ENCODE assay signal across 17 cellular contexts in genomic region chr3:16207031-16207430, GRCh38. TPM values are rescaled to one million over a fixed set of nuclear protein-coding genes. Genes with fewer than 3 reads are reported as not detected.
DNase-seq lines count a peak whose midpoint lies in the region; ATAC-seq and TF ChIP-seq lines count a peak whose summit lies in the region.
"Had no signal": no experiment of that assay in that cellular context is flagged by ENCODE, and none has a peak within 500 bp of the region (broad histone marks: within the 10 kb centered on the region; RNA-seq: fewer than 3 reads in every experiment).

No MANE protein-coding gene starts in this region.

- H3K27ac ChIP-seq in SJSA1: peak overlapping the region; percentile 97
- H3K27ac ChIP-seq in CD8-positive, alpha-beta T cell (ENCODE audit: low read depth, low read length): no peak overlapping the region
- H3K27ac ChIP-seq: A549, C4-2B, GM23248, HL-60 had no signal

- TF ChIP-seq CTCF in HFFc6 (IDR thresholded peaks at IDR 0.05): no peak
- TF ChIP-seq CTCF in fibroblast of the aortic adventitia (IDR thresholded peaks at IDR 0.05; ENCODE audit: insufficient read depth, low read length): no peak
- no peak for TF ChIP-seq CTCF in CD8-positive, alpha-beta T cell (IDR thresholded peaks at IDR 0.05)

- intact Hi-C loops in CD8-positive, alpha-beta T cell (cut with DNase I, micrococcal nuclease): no loop called here

- DNase-seq in HFFc6 (no peak), SJSA1 (ENCODE audit: low read depth in 1 of 2, low spot score in 2 of 2) (peak; percentile 63 to 90), fibroblast of the aortic adventitia (ENCODE audit: low read depth) (peak; percentile 66), 8988T (no peak), NOMO-1 (lab: John Stamatoyannopoulos, UW; ENCODE audit: unreplicated experiment in 2 of 2) (no peak)
- no peak for DNase-seq in CD8-positive, alpha-beta T cell
- DNase-seq: AML-193; CD4-positive, alpha-beta T cell; DMS153; DMS79; GF-D8; GM23248; HCEC 1CT had no signal

- CTCF ChIA-PET in CD8-positive, alpha-beta T cell (lab: Charles Lee): no interaction called here

- H3K36me3 ChIP-seq in SJSA1: no peaks in the 10 kb centered on the region
- H3K36me3 ChIP-seq in CD8-positive, alpha-beta T cell (ENCODE audit: insufficient read depth, low read length): no peaks in the 10 kb centered on the region

- POLR2A ChIA-PET in CD8-positive, alpha-beta T cell (lab: Charles Lee): no interaction called here

- H3K27me3 ChIP-seq in SJSA1 (replicated peaks): no peaks in the 10 kb centered on the region
- no peaks in the 10 kb centered on the region for H3K27me3 ChIP-seq in CD8-positive, alpha-beta T cell (ENCODE audit: insufficient read depth, low read length)

- H3K9me3 ChIP-seq in SJSA1 (replicated peaks): no peaks in the 10 kb centered on the region
- H3K9me3 ChIP-seq in CD8-positive, alpha-beta T cell (ENCODE audit: low read length): no peaks in the 10 kb centered on the region
- H3K9me3 ChIP-seq: A549 had no signal

- peaks cover 66% of the 10 kb centered on the region for H3K4me1 Mint-ChIP-seq in HFFc6 (ENCODE audit: low read depth)
- no peaks in the 10 kb centered on the region for H3K4me1 Mint-ChIP-seq in CD8-positive, alpha-beta T cell (ENCODE audit: low read depth)

- H3K27ac Mint-ChIP-seq in HFFc6: no peak overlapping the region; the same call in 1 of the 2 replicates
- H3K27ac Mint-ChIP-seq in CD8-positive, alpha-beta T cell: no peak overlapping the region
- H3K27ac Mint-ChIP-seq: CD4-positive, alpha-beta T cell had no signal

- peaks cover under 1% of the 10 kb centered on the region; the same call in 1 of the 2 replicates for H3K36me3 Mint-ChIP-seq in HFFc6 (ENCODE audit: low read depth)
- no peaks in the 10 kb centered on the region for H3K36me3 Mint-ChIP-seq in CD8-positive, alpha-beta T cell

- H3K9me3 Mint-ChIP-seq in HFFc6: no peaks in the 10 kb centered on the region
- H3K9me3 Mint-ChIP-seq in CD8-positive, alpha-beta T cell: no peaks in the 10 kb centered on the region
- H3K9me3 Mint-ChIP-seq: CD4-positive, alpha-beta T cell had no signal

- peaks cover 69% of the 10 kb centered on the region for H3K4me1 ChIP-seq in SJSA1 (replicated peaks)
- no peaks in the 10 kb centered on the region for H3K4me1 ChIP-seq in CD8-positive, alpha-beta T cell (ENCODE audit: insufficient read depth, low read length)
- H3K4me1 ChIP-seq: A549 had no signal

- H3K4me3 Mint-ChIP-seq in HFFc6: peak overlapping the region; percentile 24; the same call in 1 of the 2 replicates
- H3K4me3 Mint-ChIP-seq in CD8-positive, alpha-beta T cell: no peak overlapping the region
- H3K4me3 Mint-ChIP-seq: CD4-positive, alpha-beta T cell had no signal

- ATAC-seq in CD8-positive, alpha-beta T cell: no peak
- ATAC-seq: A549, K562 had no signal

- peaks cover 3% of the 10 kb centered on the region; the same call in 1 of the 2 replicates for H3K27me3 Mint-ChIP-seq in HFFc6 (ENCODE audit: insufficient read depth)
- H3K27me3 Mint-ChIP-seq in CD8-positive, alpha-beta T cell (ENCODE audit: low read depth): peaks cover 11% of the 10 kb centered on the region

- H3K4me3 ChIP-seq in SJSA1 (no peak overlapping the region), fibroblast of the aortic adventitia (ENCODE audit: low read depth, low read length) (no peak overlapping the region)
- no peak overlapping the region for H3K4me3 ChIP-seq in CD8-positive, alpha-beta T cell (ENCODE audit: low read depth, low read length)
- H3K4me3 ChIP-seq: A549, GM23248, K562 had no signal

RNA-seq across cellular contexts. Expression of gene GALNT15, which starts 32.6 kb away (rescaled TPM):
- 1 to 10 TPM; 5.5 to 7.2 (median 6.4) TPM for total RNA-seq in HFFc6 (2021; fragmentation: NEBNext Ultra II Directional; extraction: Animal tissue kit (Norgen Biotek cat#: 25700))
- 1.3 and 2.1 TPM in 2 replicates for total RNA-seq in SJSA1 (2014; rRNA removed; shearing (Covaris generic))
- total RNA-seq in fibroblast of the aortic adventitia (ENCODE audit: low replicate concordance): 10.9 and 22.0 TPM in 2 replicates
- not detected for total RNA-seq in CD8-positive, alpha-beta T cell
- total RNA-seq: CD4-positive, alpha-beta T cell; K562 had no signal

RNA-seq across cellular contexts. Expression of gene DPH3, which starts 57.7 kb away (rescaled TPM):
- total RNA-seq in HFFc6 (2021; fragmentation: NEBNext Ultra II Directional; extraction: Animal tissue kit (Norgen Biotek cat#: 25700)): 10 to 100 TPM; 35.5 to 49.8 (median 44.3) TPM
- total RNA-seq in SJSA1 (2014; rRNA removed; shearing (Covaris generic)): 12.6 and 25.0 TPM in 2 replicates
- 4.5 and 33.4 TPM in 2 replicates for total RNA-seq in fibroblast of the aortic adventitia (ENCODE audit: low replicate concordance)
- total RNA-seq in CD8-positive, alpha-beta T cell: 10 to 100 TPM in 1 of 2 experiments, 1 to 10 TPM in 1; 9.7 to 13.9 TPM

RNA-seq across cellular contexts. Expression of gene OXNAD1, which starts 58.0 kb away (rescaled TPM):
- 1 to 10 TPM; 6.4 to 8.7 (median 8.1) TPM for total RNA-seq in HFFc6 (2021; fragmentation: NEBNext Ultra II Directional; extraction: Animal tissue kit (Norgen Biotek cat#: 25700))
- 5.0 and 9.9 TPM in 2 replicates for total RNA-seq in SJSA1 (2014; rRNA removed; shearing (Covaris generic))
- total RNA-seq in fibroblast of the aortic adventitia (ENCODE audit: low replicate concordance): 15.3 and 15.7 TPM in 2 replicates
- 100 to 1,000 TPM; 156 TPM for total RNA-seq in CD8-positive, alpha-beta T cell

Comparison
In these comparisons a context has a peak if more than half of its experiments do, and no peak if none do; other contexts are left out.
1. DNase-seq: peak in SJSA1 (2 of 2) and fibroblast of the aortic adventitia (single experiment); none in HFFc6 (single experiment), CD8-positive, alpha-beta T cell (0 of 7), 8988T (single experiment) and NOMO-1 (0 of 2).